Comparison of ENCODE assay signal across 1 cellular context in genomic region chrX:258291-259040, GRCh38.
TF ChIP-seq lines count a peak whose summit lies in the region.

No MANE protein-coding gene starts in this region.

TF ChIP-seq in HepG2, 621 proteins besides CTCF, POLR2A, EP300 and RAD21 (continued from another document):
- peak; percentile 80; the same call in 1 of the 2 replicates for TF ChIP-seq ZNF260 (CRISPR knock-in tag; IDR thresholded peaks at IDR 0.05; ENCODE audit: borderline replicate concordance, low read depth)
- TF ChIP-seq FOXA3 (CRISPR knock-in tag; IDR thresholded peaks at IDR 0.05), result no peak
- TF ChIP-seq ATF3 (CRISPR knock-in tag; IDR thresholded peaks at IDR 0.05), result no peak
- peak; percentile 41; the same call in 1 of the 2 replicates for TF ChIP-seq THAP9 (CRISPR knock-in tag; IDR thresholded peaks at IDR 0.05; ENCODE audit: borderline replicate concordance)
- no peak for TF ChIP-seq POLR2G (IDR thresholded peaks at IDR 0.05; ENCODE audit: low read depth, low read length)
- no peak for TF ChIP-seq KDM4B (CRISPR knock-in tag; IDR thresholded peaks at IDR 0.05)
- TF ChIP-seq KLF12 (CRISPR knock-in tag; IDR thresholded peaks at IDR 0.05; ENCODE audit: borderline replicate concordance), result no peak
- no peak for TF ChIP-seq PBX2 (CRISPR knock-in tag; IDR thresholded peaks at IDR 0.05)
- no peak for TF ChIP-seq CEBPB (IDR thresholded peaks at IDR 0.05; ENCODE audit: borderline replicate concordance, low read depth, low read length)
- TF ChIP-seq REPIN1 (CRISPR knock-in tag; IDR thresholded peaks at IDR 0.05; ENCODE audit: borderline replicate concordance, low read depth), result no peak
- TF ChIP-seq HNF1B (CRISPR knock-in tag; IDR thresholded peaks at IDR 0.05), result no peak
- TF ChIP-seq EEA1 (CRISPR knock-in tag; IDR thresholded peaks at IDR 0.05; ENCODE audit: borderline replicate concordance), result 0 out of 2 replicates have a peak, but pooled peaks have one; percentile 11
- TF ChIP-seq NR2F6 (IDR thresholded peaks at IDR 0.05), result 0 out of 2 replicates have a peak, but pooled peaks have one; percentile 2
- TF ChIP-seq NR2F6 (CRISPR knock-in tag; IDR thresholded peaks at IDR 0.05), result no peak
- TF ChIP-seq ZNF678 (CRISPR knock-in tag; IDR thresholded peaks at IDR 0.05), result no peak
- TF ChIP-seq ZFP62 (CRISPR knock-in tag; IDR thresholded peaks at IDR 0.05), result no peak
- no peak for TF ChIP-seq SNAI1 (CRISPR knock-in tag; IDR thresholded peaks at IDR 0.05; ENCODE audit: borderline replicate concordance)
- TF ChIP-seq ZMYM2 (CRISPR knock-in tag; IDR thresholded peaks at IDR 0.05), result 0 out of 2 replicates have a peak, but pooled peaks have one; percentile 41
- TF ChIP-seq ZFP90 (CRISPR knock-in tag; IDR thresholded peaks at IDR 0.05; ENCODE audit: borderline replicate concordance), result no peak
- no peak for TF ChIP-seq ZMYM4 (CRISPR knock-in tag; IDR thresholded peaks at IDR 0.05)
- no peak for TF ChIP-seq ZNF746 (CRISPR knock-in tag; IDR thresholded peaks at IDR 0.05)
- no peak for TF ChIP-seq ASH2L (IDR thresholded peaks at IDR 0.05; ENCODE audit: insufficient read length, low read depth, low read length)
- TF ChIP-seq FOXP1 (IDR thresholded peaks at IDR 0.05), result no peak
- no peak for TF ChIP-seq FOXP1 (CRISPR knock-in tag; IDR thresholded peaks at IDR 0.05)
- TF ChIP-seq NFYC (CRISPR knock-in tag; IDR thresholded peaks at IDR 0.05), result no peak
- TF ChIP-seq ZSCAN9 (CRISPR knock-in tag; IDR thresholded peaks at IDR 0.05; ENCODE audit: borderline replicate concordance), result no peak
- TF ChIP-seq ZNF687 (CRISPR knock-in tag; IDR thresholded peaks at IDR 0.05), result peak; percentile 26; the same call in 1 of the 2 replicates
- TF ChIP-seq KLF15 (CRISPR knock-in tag; IDR thresholded peaks at IDR 0.05; ENCODE audit: borderline replicate concordance), result no peak
- TF ChIP-seq SP140L (CRISPR knock-in tag; IDR thresholded peaks at IDR 0.05; ENCODE audit: borderline replicate concordance), result no peak
- no peak for TF ChIP-seq SRSF4 (IDR thresholded peaks at IDR 0.05; ENCODE audit: low read depth, low read length, poor library complexity, severe bottlenecking)
- no peak for TF ChIP-seq SMARCC2 (IDR thresholded peaks at IDR 0.05)
- TF ChIP-seq ZNF672 (CRISPR knock-in tag; IDR thresholded peaks at IDR 0.05), result no peak
- no peak for TF ChIP-seq ZBTB43 (CRISPR knock-in tag; conservative IDR thresholded peaks at IDR 0.05)
- TF ChIP-seq ZNF282 (IDR thresholded peaks at IDR 0.05; ENCODE audit: partially characterized antibody), result no peak
- TF ChIP-seq YY1 (IDR thresholded peaks at IDR 0.05; ENCODE audit: insufficient read depth, insufficient replicate concordance, low read depth, low read length), result no peak
- TF ChIP-seq TBP (CRISPR knock-in tag; IDR thresholded peaks at IDR 0.05), result no peak
- TF ChIP-seq ZNF354B (CRISPR knock-in tag; IDR thresholded peaks at IDR 0.05), result no peak
- no peak for TF ChIP-seq ZBTB8A (CRISPR knock-in tag; IDR thresholded peaks at IDR 0.05; ENCODE audit: borderline replicate concordance, low read depth)
- TF ChIP-seq LRRFIP1 (CRISPR knock-in tag; conservative IDR thresholded peaks at IDR 0.05), result no peak
- no peak for TF ChIP-seq IRX3 (CRISPR knock-in tag; IDR thresholded peaks at IDR 0.05; ENCODE audit: borderline replicate concordance, low read depth)
- no peak for TF ChIP-seq ZBTB42 (CRISPR knock-in tag; IDR thresholded peaks at IDR 0.05)
- no peak for TF ChIP-seq ELF4 (CRISPR knock-in tag; IDR thresholded peaks at IDR 0.05; ENCODE audit: borderline replicate concordance)
- TF ChIP-seq ZNF615 (CRISPR knock-in tag; IDR thresholded peaks at IDR 0.05; ENCODE audit: borderline replicate concordance), result no peak
- no peak for TF ChIP-seq ELF1 (CRISPR knock-in tag; IDR thresholded peaks at IDR 0.05)
